ENCODE assay signal across 23 cellular contexts in genomic region chr12:81021131-81021530, GRCh38.
"Had no signal": no experiment of that assay in that cellular context is flagged by ENCODE, and none has a peak within 500 bp of the region (broad histone marks: within the 10 kb centered on the region; RNA-seq: fewer than 3 reads in every experiment).

No MANE protein-coding gene starts in this region.

- H3K9me3 ChIP-seq: colonic mucosa, esophagus squamous epithelium, gastrocnemius medialis, heart right ventricle, left lung, lower lobe of right lung, mucosa of descending colon had no signal

- H3K27ac ChIP-seq: colonic mucosa, epithelial cell of prostate, esophagus squamous epithelium, gastrocnemius medialis, heart right ventricle, left lung, lower lobe of right lung had no signal

- H3K36me3 ChIP-seq: colonic mucosa, esophagus squamous epithelium, gastrocnemius medialis, heart right ventricle, left lung, lower lobe of right lung had no signal

- H3K4me3 ChIP-seq: colonic mucosa, esophagus squamous epithelium, gastrocnemius medialis, heart right ventricle, left lung, lower lobe of right lung, mucosa of descending colon had no signal

- DNase-seq: colonic mucosa; cortex of kidney; effector CD8-positive, alpha-beta T cell; effector memory CD8-positive, alpha-beta T cell; endodermal cell; erythroblast; esophagus squamous epithelium; foreskin fibroblast; foreskin melanocyte; gastrocnemius medialis; heart right ventricle; hippocampal formation; left cardiac atrium; left lung; lower lobe of right lung; mesenchymal stem cell; mucosa of descending colon; naive B cell had no signal

- H3K4me1 ChIP-seq: colonic mucosa, esophagus squamous epithelium, gastrocnemius medialis, left lung, lower lobe of right lung had no signal

- H3K27me3 ChIP-seq: colonic mucosa, esophagus squamous epithelium, gastrocnemius medialis, heart right ventricle, left lung had no signal

- ATAC-seq: effector memory CD8-positive, alpha-beta T cell; esophagus mucosa; gastrocnemius medialis; left lung; lower lobe of right lung; mucosa of descending colon had no signal

- FAIRE-seq: endometrium, islet of Langerhans, keratinocyte had no signal
